Comparison of ENCODE assay signal across 28 cellular contexts in genomic region chr3:119644481-119644880, GRCh38. TPM values are rescaled to one million over a fixed set of nuclear protein-coding genes. Genes with fewer than 3 reads are reported as not detected.
"Had no signal": no experiment of that assay in that cellular context is flagged by ENCODE, and none has a peak within 500 bp of the region (broad histone marks: within the 10 kb centered on the region; RNA-seq: fewer than 3 reads in every experiment).

No MANE protein-coding gene starts in this region.

- DNase-seq: activated CD4-positive, alpha-beta T cell treated with anti-CD3 and anti-CD28 coated beads, Interleukin-2, amount 10 ng/mL, durations not matched to agents 24 days and 14 days; activated CD4-positive, alpha-beta T cell treated with anti-CD3 and anti-CD28 coated beads, Interleukin-2, amount 50 U/mL, for 48 hours; activated CD4-positive, CD25-positive, alpha-beta regulatory T cell treated with anti-CD3 and anti-CD28 coated beads, Interleukin-2, amount 50 U/mL, for 72 hours; activated CD8-positive, alpha-beta memory T cell treated with anti-CD3 and anti-CD28 coated beads, Interleukin-2, amount 10 ng/mL, durations not matched to agents 7 days and 5 days; activated effector memory CD4-positive, alpha-beta T cell treated with Interleukin-2 at 50 U/mL for 16 hours; activated naive CD4-positive, alpha-beta T cell; activated T-cell treated with anti-CD3 and anti-CD28 coated beads, Interleukin-2, amount 50 U/mL, for 24 hours; aorta; Kasumi-1; KBM-7; NCI-H1048; NCI-H1694; NCI-H2029; NCI-H2107; NCI-H2171 treated with DMSO at 0.1 percent for 48 hours; NCI-H345; NCI-H510A; NCI-H526 treated with DMSO at 0.1 percent for 48 hours; NCI-H82; RPMI8226; SHP77 had no signal

- H3K27ac ChIP-seq: SJSA1 had no signal

- H3K9me3 ChIP-seq: SJSA1 had no signal

- H3K4me3 ChIP-seq: SJSA1 had no signal

- ATAC-seq: activated CD8-positive, alpha-beta memory T cell treated with anti-CD3 and anti-CD28 coated beads, Interleukin-2, amount 10 ng/mL, durations not matched to agents 7 days and 5 days; Panc1; SK-N-SH treated with all-trans-retinoic acid at 6 μM for 48 hours; WTC11 had no signal

- H3K27me3 ChIP-seq: SJSA1 had no signal

- H3K36me3 ChIP-seq: SJSA1 had no signal

RNA-seq across cellular contexts. Expression of gene POPDC2, which starts 15.9 kb away (rescaled TPM):
- total RNA-seq: bronchial epithelial cell had no signal

RNA-seq across cellular contexts. Expression of gene PLA1A, which starts 46.8 kb away (rescaled TPM):
- total RNA-seq: bronchial epithelial cell, OCI-LY7, WTC11 had no signal

RNA-seq across cellular contexts. Expression of gene CFAP91, which starts 58.3 kb away (rescaled TPM):
- total RNA-seq: activated T-helper 1 cell treated with anti-CD3 and anti-CD28 coated beads, Interleukin-12 subunit alpha, Interleukin-12 subunit beta, Interleukin-2, Interleukin-4 antibody, amounts not matched to agents 30 ng/mL and 10 ng/mL and 1 ng/mL, durations not matched to agents 14 hours and 24 hours and 36 hours; bronchial epithelial cell; OCI-LY7 had no signal
